11 cellular contexts compared by ENCODE assay signal in genomic region chr6:82217014-82217621, GRCh38. TPM values are rescaled to one million over a fixed set of nuclear protein-coding genes. Genes with fewer than 3 reads are reported as not detected.
DNase-seq lines count a peak whose midpoint lies in the region; ATAC-seq and TF ChIP-seq lines count a peak whose summit lies in the region.
"Had no signal": no experiment of that assay in that cellular context is flagged by ENCODE, and none has a peak within 500 bp of the region (broad histone marks: within the 10 kb centered on the region; RNA-seq: fewer than 3 reads in every experiment).

No MANE protein-coding gene starts in this region.

- POLR2A ChIA-PET in WTC11 (lab: Charles Lee), result no interaction called here

- peaks cover 7% of the 10 kb centered on the region for H3K4me1 Mint-ChIP-seq in T-helper 2 cell treated with Interferon-gamma antibody and Interleukin-4, amounts not matched to agents 5 μg/mL and 100 μg/mL, for 36 hours (ENCODE audit: low read depth)
- H3K4me1 Mint-ChIP-seq in WTC11, result no peaks in the 10 kb centered on the region

- H3K36me3 Mint-ChIP-seq in T-helper 2 cell treated with Interferon-gamma antibody and Interleukin-4, amounts not matched to agents 5 μg/mL and 100 μg/mL, for 36 hours (ENCODE audit: low read depth), result peaks cover 58% of the 10 kb centered on the region
- H3K36me3 Mint-ChIP-seq in WTC11, result peaks cover 63% of the 10 kb centered on the region

- H3K27me3 Mint-ChIP-seq in T-helper 2 cell treated with Interferon-gamma antibody and Interleukin-4, amounts not matched to agents 5 μg/mL and 100 μg/mL, for 36 hours (ENCODE audit: low read depth), result no peaks in the 10 kb centered on the region
- no peaks in the 10 kb centered on the region for H3K27me3 Mint-ChIP-seq in WTC11 (ENCODE audit: low read depth)

- TF ChIP-seq CTCF in WTC11 (IDR thresholded peaks at IDR 0.05), result no peak

- DNase-seq in CD1c-positive myeloid dendritic cell (ENCODE audit: extremely low spot score) (peak; percentile 75), HuH-7.5 (ENCODE audit: low spot score) (no peak), WTC11 (ENCODE audit: low spot score) (no peak)
- no peak for DNase-seq in T-helper 2 cell treated with Interferon-gamma antibody and Interleukin-4, amounts not matched to agents 5 μg/mL and 100 μg/mL, for 36 hours (ENCODE audit: low spot score)
- DNase-seq: heart left ventricle, sigmoid colon, SW 1271 had no signal

- H3K9me3 Mint-ChIP-seq in T-helper 2 cell treated with Interferon-gamma antibody and Interleukin-4, amounts not matched to agents 5 μg/mL and 100 μg/mL, for 36 hours, result no peaks in the 10 kb centered on the region
- H3K9me3 Mint-ChIP-seq in WTC11, result no peaks in the 10 kb centered on the region

- no peak overlapping the region for H3K27ac Mint-ChIP-seq in T-helper 2 cell treated with Interferon-gamma antibody and Interleukin-4, amounts not matched to agents 5 μg/mL and 100 μg/mL, for 36 hours
- no peak overlapping the region for H3K27ac Mint-ChIP-seq in WTC11

- no peak overlapping the region for H3K4me3 Mint-ChIP-seq in T-helper 2 cell treated with Interferon-gamma antibody and Interleukin-4, amounts not matched to agents 5 μg/mL and 100 μg/mL, for 36 hours
- no peak overlapping the region for H3K4me3 Mint-ChIP-seq in WTC11

- ATAC-seq in GM19324 (IDR thresholded peaks at IDR 0.05; ENCODE audit: low FRiP score, unreplicated experiment), result peak; percentile 95
- ATAC-seq in HG02798 (IDR thresholded peaks at IDR 0.05; ENCODE audit: poor library complexity, unreplicated experiment), result peak; percentile 87
- ATAC-seq in HG03571 (IDR thresholded peaks at IDR 0.05; ENCODE audit: unreplicated experiment), result peak; percentile 95
- ATAC-seq in HG03280 (IDR thresholded peaks at IDR 0.05; ENCODE audit: unreplicated experiment), result no peak
- ATAC-seq in WTC11, result no peak
- ATAC-seq: heart left ventricle had no signal

- CTCF ChIA-PET in WTC11 (lab: Charles Lee), result no interaction called here

TF ChIP-seq in WTC11, 78 proteins besides CTCF, POLR2A, EP300 and RAD21 (continues in another document):
- TF ChIP-seq PRRX2 (CRISPR knock-in tag; IDR thresholded peaks at IDR 0.05) (no peak), ZNF317 (CRISPR knock-in tag; IDR thresholded peaks at IDR 0.05; ENCODE audit: borderline replicate concordance, low read depth) (no peak), NFATC4 (CRISPR knock-in tag; IDR thresholded peaks at IDR 0.05) (no peak), ZBTB43 (CRISPR knock-in tag; IDR thresholded peaks at IDR 0.05) (no peak), ZNF532 (CRISPR knock-in tag; IDR thresholded peaks at IDR 0.05; ENCODE audit: borderline replicate concordance) (no peak), OVOL2 (CRISPR knock-in tag; IDR thresholded peaks at IDR 0.05; ENCODE audit: borderline replicate concordance) (no peak), GABPB1 (CRISPR knock-in tag; IDR thresholded peaks at IDR 0.05) (no peak), ZNF512 (CRISPR knock-in tag; IDR thresholded peaks at IDR 0.05; ENCODE audit: borderline replicate concordance) (no peak), FOXP1 (CRISPR knock-in tag; IDR thresholded peaks at IDR 0.05; ENCODE audit: borderline replicate concordance) (no peak), HMGA2 (CRISPR knock-in tag; IDR thresholded peaks at IDR 0.05) (no peak), RELA (CRISPR knock-in tag; IDR thresholded peaks at IDR 0.05; ENCODE audit: borderline replicate concordance) (no peak)
- TF ChIP-seq, protein P1, sequence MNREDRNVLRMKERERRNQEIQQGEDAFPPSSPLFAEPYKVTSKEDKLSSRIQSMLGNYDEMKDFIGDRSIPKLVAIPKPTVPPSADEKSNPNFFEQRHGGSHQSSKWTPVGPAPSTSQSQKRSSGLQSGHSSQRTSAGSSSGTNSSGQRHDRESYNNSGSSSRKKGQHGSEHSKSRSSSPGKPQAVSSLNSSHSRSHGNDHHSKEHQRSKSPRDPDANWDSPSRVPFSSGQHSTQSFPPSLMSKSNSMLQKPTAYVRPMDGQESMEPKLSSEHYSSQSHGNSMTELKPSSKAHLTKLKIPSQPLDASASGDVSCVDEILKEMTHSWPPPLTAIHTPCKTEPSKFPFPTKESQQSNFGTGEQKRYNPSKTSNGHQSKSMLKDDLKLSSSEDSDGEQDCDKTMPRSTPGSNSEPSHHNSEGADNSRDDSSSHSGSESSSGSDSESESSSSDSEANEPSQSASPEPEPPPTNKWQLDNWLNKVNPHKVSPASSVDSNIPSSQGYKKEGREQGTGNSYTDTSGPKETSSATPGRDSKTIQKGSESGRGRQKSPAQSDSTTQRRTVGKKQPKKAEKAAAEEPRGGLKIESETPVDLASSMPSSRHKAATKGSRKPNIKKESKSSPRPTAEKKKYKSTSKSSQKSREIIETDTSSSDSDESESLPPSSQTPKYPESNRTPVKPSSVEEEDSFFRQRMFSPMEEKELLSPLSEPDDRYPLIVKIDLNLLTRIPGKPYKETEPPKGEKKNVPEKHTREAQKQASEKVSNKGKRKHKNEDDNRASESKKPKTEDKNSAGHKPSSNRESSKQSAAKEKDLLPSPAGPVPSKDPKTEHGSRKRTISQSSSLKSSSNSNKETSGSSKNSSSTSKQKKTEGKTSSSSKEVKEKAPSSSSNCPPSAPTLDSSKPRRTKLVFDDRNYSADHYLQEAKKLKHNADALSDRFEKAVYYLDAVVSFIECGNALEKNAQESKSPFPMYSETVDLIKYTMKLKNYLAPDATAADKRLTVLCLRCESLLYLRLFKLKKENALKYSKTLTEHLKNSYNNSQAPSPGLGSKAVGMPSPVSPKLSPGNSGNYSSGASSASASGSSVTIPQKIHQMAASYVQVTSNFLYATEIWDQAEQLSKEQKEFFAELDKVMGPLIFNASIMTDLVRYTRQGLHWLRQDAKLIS (CRISPR knock-in tag; IDR thresholded peaks at IDR 0.05; ENCODE audit: borderline replicate concordance), result no peak

RNA-seq across cellular contexts. Expression of gene IBTK, which starts 30.4 kb away (rescaled TPM):
- 20.4 to 24.1 TPM (median 21.0 TPM) in 3 replicates for total RNA-seq in WTC11 (2021)

Comparison
In these comparisons a context has a peak if more than half of its experiments do, and no peak if none do; other contexts are left out.
1. ATAC-seq: peak in GM19324 (single experiment), HG02798 (single experiment) and HG03571 (single experiment); none in HG03280 (single experiment) and WTC11 (single experiment).